In genomic region chr4:1731180-1731579, GRCh38 we compare ENCODE assay signal across 17 cellular contexts.
A peak's percentile ranks its signal among the peaks of the same experiment; 100 is the strongest.
DNase-seq lines count a peak whose midpoint lies in the region; ATAC-seq, FAIRE-seq and TF ChIP-seq lines count a peak whose summit lies in the region.
"Had no signal": no experiment of that assay in that cellular context is flagged by ENCODE, and none has a peak within 500 bp of the region (broad histone marks: within the 10 kb centered on the region; RNA-seq: fewer than 3 reads in every experiment).

No MANE protein-coding gene starts in this region.

- TF ChIP-seq CTCF in epithelial cell of esophagus (IDR thresholded peaks at IDR 0.05; ENCODE audit: insufficient read depth, low read depth, low read length, missing control alignments) = no peak

- DNase-seq in NCI-H2107 treated with DMSO at 0.1 percent for 48 hours (lab: John Stamatoyannopoulos, UW; ENCODE audit: unreplicated experiment) (peak; percentile 83), NCI-H2107 (lab: John Stamatoyannopoulos, UW) (no peak), COLO668 (lab: John Stamatoyannopoulos, UW; ENCODE audit: unreplicated experiment) (peak; percentile 56), RCC 7860 (ENCODE audit: low spot score) (peak; percentile 73), epithelial cell of esophagus (ENCODE audit: low read depth) (peak; percentile 85), HuH-7.5 (ENCODE audit: low spot score) (no peak)
- DNase-seq: activated gamma-delta T cell; CD4-positive, CD25-positive, alpha-beta regulatory T cell; effector memory CD4-positive, alpha-beta T cell; GDM1; naive B cell; NCI-H187 treated with DMSO at 0.1 percent for 48 hours; NCI-H774; SHP77 had no signal

- FAIRE-seq in RCC 7860 (lab: Jason Lieb, UNC) = peak; percentile 84
- FAIRE-seq: A204.1 had no signal

- ATAC-seq in GM18498 (IDR thresholded peaks at IDR 0.05; ENCODE audit: unreplicated experiment) (no peak), HG02678 (IDR thresholded peaks at IDR 0.05; ENCODE audit: unreplicated experiment) (no peak)

- H3K4me3 ChIP-seq in epithelial cell of esophagus (ENCODE audit: low read length) = no peak overlapping the region

Comparison
In these comparisons a context has a peak if more than half of its experiments do, and no peak if none do; other contexts are left out.
1. DNase-seq: peak in NCI-H2107 treated with DMSO at 0.1 percent for 48 hours (single experiment), COLO668 (single experiment), RCC 7860 (single experiment) and epithelial cell of esophagus (single experiment); none in NCI-H2107 (single experiment) and HuH-7.5 (single experiment).